In the genomic region with DNA sequence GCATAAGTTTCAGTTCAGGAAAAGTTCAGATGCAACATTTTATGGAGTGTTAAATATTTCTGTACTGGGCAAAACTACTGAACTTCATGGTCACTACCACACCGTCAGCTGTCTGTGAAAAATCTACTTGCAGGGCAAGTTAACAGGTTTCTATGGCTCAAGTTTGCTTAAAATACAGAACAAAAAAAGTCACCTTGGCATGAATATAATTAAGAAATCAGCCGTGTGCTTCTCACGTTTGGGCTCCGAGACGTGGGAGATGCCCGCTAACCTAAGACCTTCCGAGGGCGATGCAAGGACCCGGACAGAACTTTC, we compare ENCODE assay signal across 1 cellular context.
TF ChIP-seq lines count a peak whose summit lies in the region.

No MANE protein-coding gene starts in this region.

TF ChIP-seq in WTC11, 78 proteins besides CTCF, POLR2A, EP300 and RAD21 (continued from another document):
- TF ChIP-seq TP53 (CRISPR knock-in tag; IDR thresholded peaks at IDR 0.05): no peak
